Comparison of ENCODE assay signal across 8 cellular contexts in genomic region chr5:77030097-77031071, GRCh38. TPM values are rescaled to one million over a fixed set of nuclear protein-coding genes. Genes with fewer than 3 reads are reported as not detected.
DNase-seq lines count a peak whose midpoint lies in the region; ATAC-seq lines count a peak whose summit lies in the region.

Gene AGGF1, plus strand, starts transcription at chr5:77030404. Its CDS starts 363 bp downstream, at chr5:77030767.

- peaks cover 15% of the 10 kb centered on the region for H3K4me1 Mint-ChIP-seq in dendritic cell treated with granulocyte-macrophage colony-stimulating factor and Interleukin-4, amounts not matched to agents 40 ng/mL and 50 ng/mL, for 4 days (ENCODE audit: low read depth)

- peak within 1 kb of the TSS; percentile 79 to 98 (median 93) for H3K4me3 ChIP-seq in BLaER1 treated with 17β-estradiol and CSF1 and Interleukin-3, amounts not matched to agents 10 nM and 100 nM

- peaks cover 30% of the 10 kb centered on the region for H3K36me3 Mint-ChIP-seq in dendritic cell treated with granulocyte-macrophage colony-stimulating factor and Interleukin-4, amounts not matched to agents 40 ng/mL and 50 ng/mL, for 4 days (ENCODE audit: low read depth)

- peak; percentile 98 for DNase-seq in NCI-H748 (lab: John Stamatoyannopoulos, UW; ENCODE audit: unreplicated experiment)
- DNase-seq in activated CD4-positive, alpha-beta T cell treated with anti-CD3 and anti-CD28 coated beads, Interleukin-2, amount 50 U/mL, for 4 hours: peak; percentile 87 to 88
- DNase-seq in left lobe of liver (ENCODE audit: low spot score): peak; percentile 95
- peak; percentile 85 for DNase-seq in stimulated activated CD4-positive, alpha-beta T cell treated with anti-CD3 and anti-CD28 coated beads, Interleukin-2, amount 100 ng/mL, for 4 hours (ENCODE audit: low read depth)

- H3K9ac ChIP-seq in BLaER1 treated with 17β-estradiol and CSF1 and Interleukin-3, amounts not matched to agents 10 nM and 100 nM: peak within 1 kb of the TSS; percentile 93 to 98 (median 96)

- peaks cover 0 to 20% (median 0%) of the 10 kb centered on the region in 11 experiments; a peak in 6 of 22 replicates for H4K20me1 ChIP-seq in BLaER1 treated with 17β-estradiol and CSF1 and Interleukin-3, amounts not matched to agents 10 nM and 100 nM

- H3K27me3 Mint-ChIP-seq in dendritic cell treated with granulocyte-macrophage colony-stimulating factor and Interleukin-4, amounts not matched to agents 40 ng/mL and 50 ng/mL, for 4 days: no peaks in the 10 kb centered on the region

- peak within 1 kb of the TSS; percentile 95 for H3K27ac Mint-ChIP-seq in dendritic cell treated with granulocyte-macrophage colony-stimulating factor and Interleukin-4, amounts not matched to agents 40 ng/mL and 50 ng/mL, for 4 days

- H3K4me1 ChIP-seq in BLaER1 treated with 17β-estradiol and CSF1 and Interleukin-3, amounts not matched to agents 10 nM and 100 nM: peaks cover 11 to 28% (median 16%) of the 10 kb centered on the region in 10 experiments

- peak within 1 kb of the TSS; percentile 95 for H3K4me3 Mint-ChIP-seq in dendritic cell treated with granulocyte-macrophage colony-stimulating factor and Interleukin-4, amounts not matched to agents 40 ng/mL and 50 ng/mL, for 4 days

- peak; percentile 99 for ATAC-seq in GM19351 (IDR thresholded peaks at IDR 0.05; ENCODE audit: unreplicated experiment)
- peak; percentile 98 for ATAC-seq in HG03521 (IDR thresholded peaks at IDR 0.05; ENCODE audit: unreplicated experiment)
- peak; percentile 98 for ATAC-seq in left lobe of liver

- intact Hi-C loops in dendritic cell treated with granulocyte-macrophage colony-stimulating factor and Interleukin-4, amounts not matched to agents 40 ng/mL and 50 ng/mL, for 4 days (cut with micrococcal nuclease): loop anchor here (2.0 kb wide), 1 partner anchor 34 kb away; no protein-coding TSS in a partner anchor

- peak within 1 kb of the TSS; percentile 82 to 98 (median 96) for H3K27ac ChIP-seq in BLaER1 treated with 17β-estradiol and CSF1 and Interleukin-3, amounts not matched to agents 10 nM and 100 nM

- H3K27me3 ChIP-seq in BLaER1 treated with 17β-estradiol and CSF1 and Interleukin-3, amounts not matched to agents 10 nM and 100 nM: no peaks in the 10 kb centered on the region

- peaks cover 23 to 31% (median 29%) of the 10 kb centered on the region in 11 experiments for H3K9me3 ChIP-seq in BLaER1 treated with 17β-estradiol and CSF1 and Interleukin-3, amounts not matched to agents 10 nM and 100 nM (replicated peaks in 1 of 11)

- H3K36me3 ChIP-seq in BLaER1 treated with 17β-estradiol and CSF1 and Interleukin-3, amounts not matched to agents 10 nM and 100 nM: peaks cover 11 to 28% (median 19%) of the 10 kb centered on the region in 11 experiments; a peak in 21 of 22 replicates

- peak within 1 kb of the TSS; percentile 83 to 97 (median 95) for H3K4me2 ChIP-seq in BLaER1 treated with 17β-estradiol and CSF1 and Interleukin-3, amounts not matched to agents 10 nM and 100 nM

- peaks cover 18% of the 10 kb centered on the region for H3K9me3 Mint-ChIP-seq in dendritic cell treated with granulocyte-macrophage colony-stimulating factor and Interleukin-4, amounts not matched to agents 40 ng/mL and 50 ng/mL, for 4 days

RNA-seq across cellular contexts. Expression of gene AGGF1, which starts in this region (rescaled TPM):
- 12.0 TPM for total RNA-seq in left lobe of liver

Comparison
In these comparisons a context has a peak if more than half of its experiments do, and no peak if none do; other contexts are left out.
1. Peak in every context shown above with its lines: DNase-seq, ATAC-seq, H3K4me3 ChIP-seq and H3K27ac ChIP-seq.